Comparison of ENCODE assay signal across 30 cellular contexts in the genomic region with DNA sequence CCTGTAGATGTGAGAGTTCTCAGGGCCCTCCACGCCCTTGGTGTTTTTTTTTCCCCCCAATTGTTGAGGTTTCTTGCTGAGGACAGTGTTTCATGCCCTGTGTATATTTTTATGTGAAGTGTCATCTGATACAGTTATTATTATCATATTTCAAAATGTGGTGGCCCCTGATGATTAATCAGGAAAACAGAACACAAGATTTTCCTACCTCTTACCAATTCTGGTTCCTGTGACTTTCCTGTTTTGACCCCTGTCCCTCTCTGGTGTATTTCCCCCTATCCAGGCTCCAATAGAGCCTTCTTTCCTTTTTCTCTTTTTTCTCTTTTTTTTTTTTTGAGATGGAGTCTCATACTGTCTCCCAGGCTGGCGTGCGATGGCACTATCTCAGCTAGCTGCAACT. TPM values are rescaled to one million over a fixed set of nuclear protein-coding genes. Genes with fewer than 3 reads are reported as not detected.
"Had no signal": no experiment of that assay in that cellular context is flagged by ENCODE, and none has a peak within 500 bp of the region (broad histone marks: within the 10 kb centered on the region; RNA-seq: fewer than 3 reads in every experiment).

No MANE protein-coding gene starts in this region.

- H3K4me1 Mint-ChIP-seq: activated CD4-positive, alpha-beta memory T cell treated with anti-CD3 and anti-CD28 coated beads, Interleukin-2, amount 10 ng/mL, durations not matched to agents 7 days and 5 days; activated CD4-positive, alpha-beta T cell treated with anti-CD3 and anti-CD28 coated beads, Interleukin-2, amount 10 ng/mL, durations not matched to agents 7 days and 5 days; activated naive CD4-positive, alpha-beta T cell treated with anti-CD3 and anti-CD28 coated beads, Interleukin-2, amount 10 ng/mL, durations not matched to agents 7 days and 5 days; activated naive CD8-positive, alpha-beta T cell treated with anti-CD3 and anti-CD28 coated beads, Interleukin-2, amount 10 ng/mL, durations not matched to agents 7 days and 5 days; brain; WTC11 had no signal

- H3K9me3 ChIP-seq: ascending aorta, breast epithelium, gastrocnemius medialis, heart left ventricle had no signal

- ATAC-seq: activated naive CD4-positive, alpha-beta T cell treated with anti-CD3 and anti-CD28 coated beads, Interleukin-2, amount 50 U/mL, for 72 hours; activated T-cell treated with anti-CD3 and anti-CD28 coated beads, Interleukin-2, amount 50 U/mL, for 4 hours; esophagus mucosa; foreskin keratinocyte; gastrocnemius medialis; heart left ventricle; WTC11 had no signal

- H3K27me3 ChIP-seq: ascending aorta, breast epithelium, cardiac muscle cell, foreskin keratinocyte, gastrocnemius medialis, heart left ventricle had no signal

- DNase-seq: activated CD4-positive, alpha-beta memory T cell treated with anti-CD3 and anti-CD28 coated beads, Interleukin-2, amount 10 ng/mL, durations not matched to agents 7 days and 5 days; activated CD4-positive, alpha-beta T cell treated with anti-CD3 and anti-CD28 coated beads for 1 hour; activated CD4-positive, alpha-beta T cell treated with anti-CD3 and anti-CD28 coated beads for 4 hours; activated CD4-positive, alpha-beta T cell treated with anti-CD3 and anti-CD28 coated beads, Interleukin-2, amount 10 ng/mL, durations not matched to agents 7 days and 5 days; activated CD4-positive, alpha-beta T cell treated with anti-CD3 and anti-CD28 coated beads, Interleukin-2, amount 50 U/mL, for 4 hours; activated effector memory CD4-positive, alpha-beta T cell treated with anti-CD3 and anti-CD28 coated beads, Interleukin-2, amount 50 U/mL, for 16 hours; activated naive CD4-positive, alpha-beta T cell treated with anti-CD3 and anti-CD28 coated beads, Interleukin-2, amount 10 ng/mL, durations not matched to agents 7 days and 5 days; activated naive CD8-positive, alpha-beta T cell treated with anti-CD3 and anti-CD28 coated beads, Interleukin-2, amount 10 ng/mL, durations not matched to agents 7 days and 5 days; activated T-cell treated with anti-CD3 and anti-CD28 coated beads, Interleukin-2, amount 50 U/mL, for 4 hours; central memory CD4-positive, alpha-beta T cell; cerebellar nuclear complex; effector CD8-positive, alpha-beta T cell; foreskin keratinocyte; gastrocnemius medialis; glutamatergic neuron; heart left ventricle; T-helper 2 cell had no signal

- H3K27ac ChIP-seq: ascending aorta, breast epithelium, cardiac muscle cell, coronary artery, foreskin keratinocyte, gastrocnemius medialis, heart left ventricle, VCaP had no signal

- H3K27ac Mint-ChIP-seq: activated CD4-positive, alpha-beta memory T cell treated with anti-CD3 and anti-CD28 coated beads, Interleukin-2, amount 10 ng/mL, durations not matched to agents 7 days and 5 days; activated CD4-positive, alpha-beta T cell treated with anti-CD3 and anti-CD28 coated beads, Interleukin-2, amount 10 ng/mL, durations not matched to agents 7 days and 5 days; activated naive CD4-positive, alpha-beta T cell treated with anti-CD3 and anti-CD28 coated beads, Interleukin-2, amount 10 ng/mL, durations not matched to agents 7 days and 5 days; activated naive CD8-positive, alpha-beta T cell treated with anti-CD3 and anti-CD28 coated beads, Interleukin-2, amount 10 ng/mL, durations not matched to agents 7 days and 5 days; activated T-helper 2 cell treated with anti-CD3 and anti-CD28 coated beads, Interferon-gamma antibody, Interleukin-2, Interleukin-4, amounts not matched to agents 10 μg/mL and 5 μg/mL and 100 μg/mL, durations not matched to agents 14 hours and 24 hours and 36 hours; brain; dendritic cell treated with granulocyte-macrophage colony-stimulating factor and Interleukin-4, amounts not matched to agents 40 ng/mL and 50 ng/mL, for 4 days; WTC11 had no signal

- H3K4me3 ChIP-seq: ascending aorta, breast epithelium, cardiac muscle cell, coronary artery, gastrocnemius medialis, heart left ventricle had no signal

- H3K4me1 ChIP-seq: ascending aorta, breast epithelium, gastrocnemius medialis, heart left ventricle had no signal

- H3K4me3 Mint-ChIP-seq: activated CD4-positive, alpha-beta memory T cell treated with anti-CD3 and anti-CD28 coated beads, Interleukin-2, amount 10 ng/mL, durations not matched to agents 7 days and 5 days; activated CD4-positive, alpha-beta T cell treated with anti-CD3 and anti-CD28 coated beads, Interleukin-2, amount 10 ng/mL, durations not matched to agents 7 days and 5 days; activated naive CD4-positive, alpha-beta T cell treated with anti-CD3 and anti-CD28 coated beads, Interleukin-2, amount 10 ng/mL, durations not matched to agents 7 days and 5 days; activated naive CD8-positive, alpha-beta T cell treated with anti-CD3 and anti-CD28 coated beads, Interleukin-2, amount 10 ng/mL, durations not matched to agents 7 days and 5 days; activated T-cell treated with anti-CD3 and anti-CD28 coated beads, Interleukin-2, amount 50 U/mL, for 4 hours; brain; dendritic cell treated with granulocyte-macrophage colony-stimulating factor and Interleukin-4, amounts not matched to agents 40 ng/mL and 50 ng/mL, for 4 days; WTC11 had no signal

- H3K36me3 Mint-ChIP-seq: activated naive CD4-positive, alpha-beta T cell treated with anti-CD3 and anti-CD28 coated beads, Interleukin-2, amount 10 ng/mL, durations not matched to agents 7 days and 5 days; activated naive CD4-positive, alpha-beta T cell treated with anti-CD3 and anti-CD28 coated beads, Interleukin-2, amount 50 U/mL, for 72 hours; activated naive CD8-positive, alpha-beta T cell treated with anti-CD3 and anti-CD28 coated beads, Interleukin-2, amount 10 ng/mL, durations not matched to agents 7 days and 5 days; brain had no signal

- H3K36me3 ChIP-seq: ascending aorta, breast epithelium, cardiac muscle cell, gastrocnemius medialis, heart left ventricle had no signal

- H3K27me3 Mint-ChIP-seq: activated CD4-positive, alpha-beta memory T cell treated with anti-CD3 and anti-CD28 coated beads, Interleukin-2, amount 10 ng/mL, durations not matched to agents 7 days and 5 days; activated CD4-positive, alpha-beta T cell treated with anti-CD3 and anti-CD28 coated beads, Interleukin-2, amount 10 ng/mL, durations not matched to agents 7 days and 5 days; activated naive CD8-positive, alpha-beta T cell treated with anti-CD3 and anti-CD28 coated beads, Interleukin-2, amount 10 ng/mL, durations not matched to agents 7 days and 5 days; dendritic cell treated with granulocyte-macrophage colony-stimulating factor and Interleukin-4, amounts not matched to agents 40 ng/mL and 50 ng/mL, for 4 days had no signal

- H3K9me3 Mint-ChIP-seq: activated CD4-positive, alpha-beta memory T cell treated with anti-CD3 and anti-CD28 coated beads, Interleukin-2, amount 10 ng/mL, durations not matched to agents 7 days and 5 days; activated CD4-positive, alpha-beta T cell treated with anti-CD3 and anti-CD28 coated beads, Interleukin-2, amount 10 ng/mL, durations not matched to agents 7 days and 5 days; activated naive CD4-positive, alpha-beta T cell treated with anti-CD3 and anti-CD28 coated beads, Interleukin-2, amount 10 ng/mL, durations not matched to agents 7 days and 5 days; activated naive CD4-positive, alpha-beta T cell treated with anti-CD3 and anti-CD28 coated beads, Interleukin-2, amount 50 U/mL, for 72 hours; activated naive CD8-positive, alpha-beta T cell treated with anti-CD3 and anti-CD28 coated beads, Interleukin-2, amount 10 ng/mL, durations not matched to agents 7 days and 5 days; activated T-helper 2 cell treated with anti-CD3 and anti-CD28 coated beads, Interferon-gamma antibody, Interleukin-2, Interleukin-4, amounts not matched to agents 10 μg/mL and 5 μg/mL and 100 μg/mL, durations not matched to agents 14 hours and 24 hours and 36 hours; dendritic cell treated with granulocyte-macrophage colony-stimulating factor and Interleukin-4, amounts not matched to agents 40 ng/mL and 50 ng/mL, for 4 days had no signal

RNA-seq across cellular contexts. Expression of a gene that starts 0.6 kb away (rescaled TPM):
- total RNA-seq: activated CD4-positive, alpha-beta memory T cell treated with anti-CD3 and anti-CD28 coated beads, Interleukin-2, amount 10 ng/mL, durations not matched to agents 7 days and 5 days; activated CD4-positive, alpha-beta T cell treated with anti-CD3 and anti-CD28 coated beads, Interleukin-2, amount 10 ng/mL, durations not matched to agents 7 days and 5 days; activated naive CD4-positive, alpha-beta T cell treated with anti-CD3 and anti-CD28 coated beads, Interleukin-2, amount 50 U/mL, for 72 hours; activated naive CD8-positive, alpha-beta T cell treated with anti-CD3 and anti-CD28 coated beads, Interleukin-2, amount 10 ng/mL, durations not matched to agents 7 days and 5 days; activated T-cell treated with anti-CD3 and anti-CD28 coated beads, Interleukin-2, amount 50 U/mL, for 4 hours; activated T-helper 2 cell treated with anti-CD3 and anti-CD28 coated beads, Interferon-gamma antibody, Interleukin-2, Interleukin-4, amounts not matched to agents 10 μg/mL and 5 μg/mL and 100 μg/mL, durations not matched to agents 14 hours and 24 hours and 36 hours; ascending aorta; breast epithelium; cardiac muscle cell; esophagus mucosa; foreskin keratinocyte; gastrocnemius medialis; heart left ventricle; T-helper 1 cell treated with Interleukin-12 subunit alpha and Interleukin-12 subunit beta and Interleukin-4 antibody, amounts not matched to agents 30 ng/mL and 1 ng/mL, for 36 hours; WTC11 had no signal
- polyA plus RNA-seq: cardiac muscle cell, foreskin keratinocyte, heart left ventricle had no signal

RNA-seq across cellular contexts. Expression of a gene that starts 24.6 kb away (rescaled TPM):
- total RNA-seq: activated CD4-positive, alpha-beta memory T cell treated with anti-CD3 and anti-CD28 coated beads, Interleukin-2, amount 10 ng/mL, durations not matched to agents 7 days and 5 days; activated CD4-positive, alpha-beta T cell treated with anti-CD3 and anti-CD28 coated beads, Interleukin-2, amount 10 ng/mL, durations not matched to agents 7 days and 5 days; activated naive CD8-positive, alpha-beta T cell treated with anti-CD3 and anti-CD28 coated beads, Interleukin-2, amount 10 ng/mL, durations not matched to agents 7 days and 5 days; activated T-cell treated with anti-CD3 and anti-CD28 coated beads, Interleukin-2, amount 50 U/mL, for 4 hours; activated T-helper 2 cell treated with anti-CD3 and anti-CD28 coated beads, Interferon-gamma antibody, Interleukin-2, Interleukin-4, amounts not matched to agents 10 μg/mL and 5 μg/mL and 100 μg/mL, durations not matched to agents 14 hours and 24 hours and 36 hours; ascending aorta; breast epithelium; cardiac muscle cell; epithelial cell of proximal tubule; esophagus mucosa; foreskin keratinocyte; gastrocnemius medialis; heart left ventricle; T-helper 1 cell treated with Interleukin-12 subunit alpha and Interleukin-12 subunit beta and Interleukin-4 antibody, amounts not matched to agents 30 ng/mL and 1 ng/mL, for 36 hours; WTC11 had no signal
- polyA plus RNA-seq: cardiac muscle cell, foreskin keratinocyte, heart left ventricle had no signal
